10 cellular contexts compared by ENCODE assay signal in genomic region chr15:65067645-65068416, GRCh38. TPM values are rescaled to one million over a fixed set of nuclear protein-coding genes. Genes with fewer than 3 reads are reported as not detected.
DNase-seq lines count a peak whose midpoint lies in the region; ATAC-seq and TF ChIP-seq lines count a peak whose summit lies in the region.
"Had no signal": no experiment of that assay in that cellular context is flagged by ENCODE, and none has a peak within 500 bp of the region (broad histone marks: within the 10 kb centered on the region; RNA-seq: fewer than 3 reads in every experiment).

A gene with protein sequence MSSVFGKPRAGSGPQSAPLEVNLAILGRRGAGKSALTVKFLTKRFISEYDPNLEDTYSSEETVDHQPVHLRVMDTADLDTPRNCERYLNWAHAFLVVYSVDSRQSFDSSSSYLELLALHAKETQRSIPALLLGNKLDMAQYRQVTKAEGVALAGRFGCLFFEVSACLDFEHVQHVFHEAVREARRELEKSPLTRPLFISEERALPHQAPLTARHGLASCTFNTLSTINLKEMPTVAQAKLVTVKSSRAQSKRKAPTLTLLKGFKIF (minus strand): TSS chr15:65067991. CDS start chr15:65067835, 156 bp downstream.

- ATAC-seq in heart left ventricle = peak in 1 of 4 donors; percentile 19
- ATAC-seq in GM21423 (IDR thresholded peaks at IDR 0.05; ENCODE audit: unreplicated experiment) = no peak

- 7 to 20% (median 13%) methylated on average over 19 to 66 of the region's 66 CpGs for WGBS in heart left ventricle, 4 donors

- H3K36me3 ChIP-seq in SJSA1 (peaks cover 37% of the 10 kb centered on the region), heart left ventricle (peaks cover 0 to 4% (median 0%) of the 10 kb centered on the region in 9 donors), osteoblast (ENCODE audit: insufficient read depth, low read length) (no peaks in the 10 kb centered on the region)

- TF ChIP-seq POLR2A in heart left ventricle (IDR thresholded peaks at IDR 0.05) = peak in 1 of 2 donors; percentile 37

- peaks cover 23% of the 10 kb centered on the region for H3K27me3 Mint-ChIP-seq in HFFc6 (ENCODE audit: insufficient read depth)

- H3K36me3 Mint-ChIP-seq in HFFc6 (ENCODE audit: low read depth) = no peaks in the 10 kb centered on the region

- no peaks in the 10 kb centered on the region for H3K79me2 ChIP-seq in osteoblast (ENCODE audit: insufficient read depth, low read length)

- TF ChIP-seq CTCF in heart left ventricle (IDR thresholded peaks at IDR 0.05) = no peak
- TF ChIP-seq CTCF in osteoblast (IDR thresholded peaks at IDR 0.05; ENCODE audit: extremely low read depth, low read depth, low read length) = no peak
- TF ChIP-seq CTCF in HFFc6 (IDR thresholded peaks at IDR 0.05) = no peak

- no peak within 1 kb of the TSS for H3K27ac Mint-ChIP-seq in HFFc6

- peaks cover 86% of the 10 kb centered on the region for H3K4me1 ChIP-seq in SJSA1 (replicated peaks)
- peaks cover 18 to 79% (median 50%) of the 10 kb centered on the region in 12 donors for H3K4me1 ChIP-seq in heart left ventricle
- H3K4me1 ChIP-seq in osteoblast (ENCODE audit: insufficient read depth, low read length) = peaks cover 25% of the 10 kb centered on the region

- no peaks in the 10 kb centered on the region for H3K9me3 Mint-ChIP-seq in HFFc6

- no peaks in the 10 kb centered on the region for H4K20me1 ChIP-seq in osteoblast (ENCODE audit: insufficient read depth, low read length)

- H3K4me3 ChIP-seq in SJSA1 = peak within 1 kb of the TSS; percentile 88
- peak within 1 kb of the TSS; percentile 18 to 79 (median 59) for H3K4me3 ChIP-seq in heart left ventricle
- H3K4me3 ChIP-seq in osteoblast (ENCODE audit: insufficient read depth, low read length) = peak within 1 kb of the TSS; percentile 22

- peaks cover 25% of the 10 kb centered on the region for H3K4me1 Mint-ChIP-seq in HFFc6 (ENCODE audit: low read depth)

- intact Hi-C loops in heart left ventricle (cut with DNase I) = no loop called here

- no peak within 1 kb of the TSS for H3K4me2 ChIP-seq in osteoblast (ENCODE audit: insufficient read depth, low read length)

- H3K27ac ChIP-seq in SJSA1 = peak within 1 kb of the TSS; percentile 75
- H3K27ac ChIP-seq in heart left ventricle = peak within 1 kb of the TSS; percentile 59 to 93 (median 81)
- no peak within 1 kb of the TSS for H3K27ac ChIP-seq in osteoblast (ENCODE audit: low read depth, low read length)

- peak; percentile 50 for DNase-seq in AG20443 (ENCODE audit: low spot score)
- peak; percentile 71 to 74 for DNase-seq in SJSA1 (ENCODE audit: low read depth in 1 of 2, low spot score in 2 of 2)
- DNase-seq in heart left ventricle = peak in 2 of 5 donors; percentile 63 to 73
- DNase-seq in osteoblast (ENCODE audit: insufficient read length, low spot score, missing footprints) = no peak
- no peak for DNase-seq in HFFc6
- DNase-seq in NCI-H1436 treated with DMSO at 0.1 percent for 48 hours (lab: John Stamatoyannopoulos, UW) = no peak
- no peak for DNase-seq in activated effector memory CD4-positive, alpha-beta T cell treated with Interleukin-2 at 50 U/mL for 16 hours
- DNase-seq: activated naive CD4-positive, alpha-beta T cell treated with anti-CD3 and anti-CD28 coated beads, Interleukin-2, amount 50 U/mL, for 16 hours; DMS79 treated with DMSO at 0.1 percent for 48 hours had no signal

- no peaks in the 10 kb centered on the region for H3K9me3 ChIP-seq in SJSA1 (replicated peaks)
- no peaks in the 10 kb centered on the region for H3K9me3 ChIP-seq in heart left ventricle
- no peaks in the 10 kb centered on the region for H3K9me3 ChIP-seq in osteoblast (ENCODE audit: low read depth, low read length)

- no peak within 1 kb of the TSS; the same call in 1 of the 2 replicates for H3K4me3 Mint-ChIP-seq in HFFc6

- no peak within 1 kb of the TSS for H2AFZ ChIP-seq in osteoblast (ENCODE audit: low read length)

- no peaks in the 10 kb centered on the region for H3K27me3 ChIP-seq in SJSA1 (replicated peaks)
- H3K27me3 ChIP-seq in heart left ventricle = peaks cover 0 to 23% (median 0%) of the 10 kb centered on the region in 9 donors
- H3K27me3 ChIP-seq in osteoblast (ENCODE audit: insufficient read depth, low read length) = peaks cover 42% of the 10 kb centered on the region

RNA-seq across cellular contexts. Expression of the gene that starts here (rescaled TPM):
- 175 and 181 TPM in 2 replicates for total RNA-seq in SJSA1 (2014; rRNA removed; shearing (Covaris generic))
- 10 to 100 TPM in 7 of 9 donors, 1 to 10 TPM in 2; 8.3 to 35.0 (median 12.2) TPM for total RNA-seq in heart left ventricle
- 10 to 100 TPM; 13.3 to 13.7 TPM for polyA plus RNA-seq in heart left ventricle
- under 0.01 and 0.36 TPM in 2 replicates for total RNA-seq in osteoblast
- total RNA-seq in HFFc6 (2021; fragmentation: NEBNext Ultra II Directional; extraction: Animal tissue kit (Norgen Biotek cat#: 25700)) = not detected

Comparison
In these comparisons a context has a peak if more than half of its experiments do, and no peak if none do; other contexts are left out.
1. DNase-seq: peak in AG20443 (single experiment) and SJSA1 (2 of 2); none in osteoblast (single experiment), HFFc6 (single experiment), NCI-H1436 treated with DMSO at 0.1 percent for 48 hours (single experiment) and activated effector memory CD4-positive, alpha-beta T cell treated with Interleukin-2 at 50 U/mL for 16 hours (single experiment).
2. H3K4me3 ChIP-seq: peak in every context shown above with its lines; median percentile 88 in SJSA1; 59 in heart left ventricle; 22 in osteoblast.